In the genomic region with DNA sequence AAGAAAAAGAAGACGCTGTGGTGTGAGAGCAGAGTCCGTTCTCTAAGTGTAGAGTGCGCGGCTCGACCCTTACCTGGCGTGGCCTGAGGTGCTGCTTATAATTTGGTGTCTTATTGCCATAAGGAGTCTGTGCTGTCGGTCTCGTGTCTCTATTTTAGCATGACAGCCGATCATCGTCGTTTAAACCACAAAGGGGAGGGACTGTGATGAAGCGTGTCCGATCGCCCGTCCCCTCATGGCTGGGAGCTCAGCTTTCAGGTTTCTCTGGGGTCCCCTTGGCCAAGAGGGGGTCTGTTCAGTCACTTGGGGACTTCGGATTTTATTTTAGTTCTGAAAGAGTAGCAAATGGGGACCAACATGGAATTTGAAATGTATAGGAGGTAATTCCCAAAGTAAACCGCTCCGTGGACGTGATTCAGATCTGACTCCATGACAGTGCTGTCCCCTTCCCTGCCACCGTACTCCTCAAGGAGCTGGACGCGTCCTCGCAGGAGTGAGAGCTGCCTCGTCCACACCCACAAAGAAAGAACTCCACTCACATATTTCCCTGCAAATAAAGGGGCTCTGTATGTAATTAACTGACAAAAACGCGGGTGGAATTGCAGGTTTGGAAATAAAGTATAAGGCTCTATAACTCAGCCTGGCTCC, we compare ENCODE assay signal across 17 cellular contexts.
A peak's percentile ranks its signal among the peaks of the same experiment; 100 is the strongest.
DNase-seq lines count a peak whose midpoint lies in the region; ATAC-seq and TF ChIP-seq lines count a peak whose summit lies in the region.
"Had no signal": no experiment of that assay in that cellular context is flagged by ENCODE, and none has a peak within 500 bp of the region (broad histone marks: within the 10 kb centered on the region; RNA-seq: fewer than 3 reads in every experiment).

No MANE protein-coding gene starts in this region.

- in situ Hi-C loops in G401 (cut with HindIII; ENCODE audit: low sequenced_read_pairs): no loop called here

- peak overlapping the region in 4 of 11 experiments; percentile 57 to 89 (median 79); a peak in 7 of 22 replicates for H3K27ac ChIP-seq in BLaER1 treated with 17β-estradiol and CSF1 and Interleukin-3, amounts not matched to agents 10 nM and 100 nM
- H3K27ac ChIP-seq in fibroblast of lung (ENCODE audit: insufficient read depth, low read length) (peak overlapping the region; percentile 38), rectal smooth muscle tissue (ENCODE audit: low read depth, low read length) (peak overlapping the region; percentile 80)

- peaks cover 77 to 100% (median 99%) of the 10 kb centered on the region in 10 experiments for H3K4me1 ChIP-seq in BLaER1 treated with 17β-estradiol and CSF1 and Interleukin-3, amounts not matched to agents 10 nM and 100 nM
- H3K4me1 ChIP-seq in fibroblast of lung (ENCODE audit: control insufficient read depth, extremely low read depth, insufficient read depth, low read length) (peaks cover 60% of the 10 kb centered on the region), rectal smooth muscle tissue (ENCODE audit: control insufficient read depth, insufficient read depth, low read length) (peaks cover 55% of the 10 kb centered on the region)

- H3K4me3 ChIP-seq in BLaER1 treated with 17β-estradiol and CSF1 and Interleukin-3, amounts not matched to agents 10 nM and 100 nM: peak overlapping the region in 9 of 10 experiments; percentile 6 to 60 (median 43); a peak in 18 of 20 replicates
- H3K4me3 ChIP-seq in fibroblast of lung (replicated peaks in 1 of 4; ENCODE audit: control extremely low read depth in 1 of 4, insufficient read depth in 1 of 4, low read depth in 3 of 4, low read length in 4 of 4): no peak overlapping the region
- peak overlapping the region; percentile 37 for H3K4me3 ChIP-seq in rectal smooth muscle tissue (ENCODE audit: low read length)

- peak overlapping the region; percentile 77 to 99 (median 86) for H3K4me2 ChIP-seq in BLaER1 treated with 17β-estradiol and CSF1 and Interleukin-3, amounts not matched to agents 10 nM and 100 nM
- H3K4me2 ChIP-seq in fibroblast of lung (ENCODE audit: extremely low read depth, insufficient read depth, low read length): peak overlapping the region; percentile 65

- no peaks in the 10 kb centered on the region for H3K9me3 ChIP-seq in BLaER1 treated with 17β-estradiol and CSF1 and Interleukin-3, amounts not matched to agents 10 nM and 100 nM (replicated peaks in 1 of 11)
- no peaks in the 10 kb centered on the region for H3K9me3 ChIP-seq in fibroblast of lung (ENCODE audit: control insufficient read depth, insufficient read depth, low read depth, low read length)

- no peak overlapping the region for H2AFZ ChIP-seq in fibroblast of lung (ENCODE audit: low read length)

- ATAC-seq in HG02642 (IDR thresholded peaks at IDR 0.05; ENCODE audit: poor library complexity, unreplicated experiment) (no peak), GM21390 (IDR thresholded peaks at IDR 0.05; ENCODE audit: unreplicated experiment) (no peak)
- ATAC-seq: activated T-cell treated with anti-CD3 and anti-CD28 coated beads, Interleukin-2, amount 50 U/mL, for 4 hours; HCT116; stimulated activated naive CD8-positive, alpha-beta T cell treated with anti-CD3 and anti-CD28 coated beads, Interleukin-15, amount 100 ng/mL, for 72 hours had no signal

- peaks cover 0 to 65% (median 0%) of the 10 kb centered on the region in 11 experiments; a peak in 8 of 22 replicates for H3K27me3 ChIP-seq in BLaER1 treated with 17β-estradiol and CSF1 and Interleukin-3, amounts not matched to agents 10 nM and 100 nM
- H3K27me3 ChIP-seq in fibroblast of lung (ENCODE audit: control insufficient read depth, insufficient read depth, low read length): no peaks in the 10 kb centered on the region
- no peaks in the 10 kb centered on the region for H3K27me3 ChIP-seq in rectal smooth muscle tissue (ENCODE audit: control insufficient read depth, insufficient read depth, low read length)

- H3K79me2 ChIP-seq in fibroblast of lung (ENCODE audit: control insufficient read depth, insufficient read depth, low read length): no peaks in the 10 kb centered on the region

- H3K9ac ChIP-seq in BLaER1 treated with 17β-estradiol and CSF1 and Interleukin-3, amounts not matched to agents 10 nM and 100 nM: peak overlapping the region in 7 of 11 experiments; percentile 17 to 68 (median 55); a peak in 13 of 22 replicates
- H3K9ac ChIP-seq in fibroblast of lung (ENCODE audit: insufficient read depth, low read length) (no peak overlapping the region), rectal smooth muscle tissue (ENCODE audit: low read length) (no peak overlapping the region)

- no peaks in the 10 kb centered on the region for H3K36me3 ChIP-seq in BLaER1 treated with 17β-estradiol and CSF1 and Interleukin-3, amounts not matched to agents 10 nM and 100 nM
- no peaks in the 10 kb centered on the region for H3K36me3 ChIP-seq in fibroblast of lung (ENCODE audit: control insufficient read depth, insufficient read depth, low read length)
- no peaks in the 10 kb centered on the region for H3K36me3 ChIP-seq in rectal smooth muscle tissue (ENCODE audit: control insufficient read depth, insufficient read depth, low read length)

- peak; percentile 57 for DNase-seq in NCI-H2029 (lab: John Stamatoyannopoulos, UW)
- no peak for DNase-seq in fibroblast of lung (ENCODE audit: low read depth in 2 of 2)
- DNase-seq in G401 (ENCODE audit: low spot score): no peak
- no peak for DNase-seq in midbrain (lab: John Stamatoyannopoulos, UW)
- DNase-seq: activated CD4-positive, alpha-beta T cell treated with anti-CD3 and anti-CD28 coated beads, Interleukin-2, amount 10 ng/mL, durations not matched to agents 24 days and 14 days; activated T-cell treated with anti-CD3 and anti-CD28 coated beads, Interleukin-2, amount 50 U/mL, for 4 hours; head of caudate nucleus; Karpas-422; naive B cell; NCI-H1694; stimulated activated CD4-positive, alpha-beta T cell treated with anti-CD3 and anti-CD28 coated beads, Interleukin-12 subunit alpha, Interleukin-12 subunit beta, amount 100 ng/mL, for 4 hours; stimulated activated naive CD8-positive, alpha-beta T cell treated with anti-CD3 and anti-CD28 coated beads, Interleukin-15, amount 100 ng/mL, for 72 hours had no signal

- no peak for TF ChIP-seq CTCF in fibroblast of lung (conservative IDR thresholded peaks at IDR 0.05 in 1 of 2, IDR thresholded peaks at IDR 0.05 in 1 of 2; ENCODE audit: low read depth in 1 of 2, low read length in 2 of 2)

- no peaks in the 10 kb centered on the region for H4K20me1 ChIP-seq in BLaER1 treated with 17β-estradiol and CSF1 and Interleukin-3, amounts not matched to agents 10 nM and 100 nM
- no peaks in the 10 kb centered on the region for H4K20me1 ChIP-seq in fibroblast of lung (ENCODE audit: control insufficient read depth, extremely low read depth, insufficient read depth, low read length)

Comparison
In these comparisons a context has a peak if more than half of its experiments do, and no peak if none do; other contexts are left out.
1. H3K4me3 ChIP-seq: peak in BLaER1 treated with 17β-estradiol and CSF1 and Interleukin-3, amounts not matched to agents 10 nM and 100 nM (9 of 10) and rectal smooth muscle tissue (single experiment); none in fibroblast of lung (0 of 4).
2. H3K9ac ChIP-seq: peak in BLaER1 treated with 17β-estradiol and CSF1 and Interleukin-3, amounts not matched to agents 10 nM and 100 nM (7 of 11); none in fibroblast of lung (single experiment) and rectal smooth muscle tissue (single experiment).